In genomic region chr13:86856996-86857395, GRCh38 we compare ENCODE assay signal across 1 cellular context.
TF ChIP-seq lines count a peak whose summit lies in the region.

No MANE protein-coding gene starts in this region.

TF ChIP-seq in GM23338, 12 proteins besides CTCF, POLR2A, EP300 and RAD21 (continued from another document):
- no peak for TF ChIP-seq ZNF462 (CRISPR knock-in tag; IDR thresholded peaks at IDR 0.05)
TF ChIP-seq in GM23338: peak in this region for 0.
